In the genomic region with DNA sequence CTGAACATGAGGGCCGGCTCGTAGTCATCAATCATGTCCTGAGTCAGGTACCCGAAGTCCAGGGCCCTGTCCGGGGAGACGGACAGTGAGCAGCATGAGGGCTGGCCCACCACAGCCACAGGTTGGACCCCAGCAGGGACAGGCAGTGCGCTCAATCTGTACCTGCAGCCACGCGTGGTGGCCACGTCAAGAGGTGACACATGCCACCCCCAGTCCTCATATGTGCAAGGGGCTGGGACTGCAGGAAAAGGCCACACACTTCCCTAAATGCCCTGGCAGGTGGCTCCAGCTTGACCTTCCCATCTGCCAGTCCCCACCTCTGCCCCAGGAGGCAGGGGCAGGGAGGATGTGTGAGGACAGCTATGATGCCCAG, we compare ENCODE assay signal across 20 cellular contexts.
DNase-seq lines count a peak whose midpoint lies in the region; ATAC-seq and TF ChIP-seq lines count a peak whose summit lies in the region.
"Had no signal": no experiment of that assay in that cellular context is flagged by ENCODE, and none has a peak within 500 bp of the region (broad histone marks: within the 10 kb centered on the region; RNA-seq: fewer than 3 reads in every experiment).

No MANE protein-coding gene starts in this region.

- no peak for TF ChIP-seq CTCF in osteocyte (IDR thresholded peaks at IDR 0.05)

- H3K9me3 Mint-ChIP-seq in activated T-cell treated with anti-CD3 and anti-CD28 coated beads, Interleukin-2, amount 50 U/mL, for 24 hours, result no peaks in the 10 kb centered on the region
- no peaks in the 10 kb centered on the region for H3K9me3 Mint-ChIP-seq in activated T-cell treated with anti-CD3 and anti-CD28 coated beads, Interleukin-2, amount 50 U/mL, for 4 hours
- H3K9me3 Mint-ChIP-seq in osteocyte (ENCODE audit: unreplicated experiment), result no peaks in the 10 kb centered on the region
- H3K9me3 Mint-ChIP-seq: CD4-positive, CD25-positive, alpha-beta regulatory T cell had no signal

- peak; percentile 19 for DNase-seq in activated T-cell treated with anti-CD3 and anti-CD28 coated beads, Interleukin-2, amount 50 U/mL, for 24 hours
- DNase-seq in activated T-cell treated with anti-CD3 and anti-CD28 coated beads, Interleukin-2, amount 50 U/mL, for 4 hours, result no peak
- peak; percentile 4 for DNase-seq in HEK293T (ENCODE audit: extremely low spot score)
- DNase-seq in ecto neural progenitor cell (ENCODE audit: low spot score), result peak; percentile 35
- peak; percentile 82 for DNase-seq in osteocyte (ENCODE audit: extremely low spot score, unreplicated experiment)
- no peak for DNase-seq in substantia nigra (lab: John Stamatoyannopoulos, UW)
- DNase-seq: Caco-2; CD4-positive, CD25-positive, alpha-beta regulatory T cell; DMS153; EL; HCEC 1CT; KG1; NCI-H1048; NCI-H1436 treated with DMSO at 0.1 percent for 48 hours; NCI-H2029 treated with DMSO at 0.1 percent for 48 hours; NCI-H774; PC-3 had no signal

- ATAC-seq in activated T-cell treated with anti-CD3 and anti-CD28 coated beads, Interleukin-2, amount 50 U/mL, for 4 hours, result no peak
- no peak for ATAC-seq in GM21528 (IDR thresholded peaks at IDR 0.05; ENCODE audit: low FRiP score, unreplicated experiment)
- no peak for ATAC-seq in HG02840 (IDR thresholded peaks at IDR 0.05; ENCODE audit: low FRiP score, unreplicated experiment)
- ATAC-seq: PC-3 had no signal

- no peaks in the 10 kb centered on the region for H3K4me1 Mint-ChIP-seq in activated T-cell treated with anti-CD3 and anti-CD28 coated beads, Interleukin-2, amount 50 U/mL, for 24 hours (ENCODE audit: low read depth)
- H3K4me1 Mint-ChIP-seq in activated T-cell treated with anti-CD3 and anti-CD28 coated beads, Interleukin-2, amount 50 U/mL, for 4 hours (ENCODE audit: low read depth), result no peaks in the 10 kb centered on the region
- H3K4me1 Mint-ChIP-seq in osteocyte (ENCODE audit: unreplicated experiment), result peaks cover 4% of the 10 kb centered on the region

- no peak overlapping the region for H3K27ac ChIP-seq in substantia nigra (ENCODE audit: low read depth, low read length, poor library complexity, severe bottlenecking)
- H3K27ac ChIP-seq: SJSA1 had no signal

- POLR2A ChIA-PET in HEK293T (lab: Yijun Ruan, JAX), result no interaction called here

- H3K36me3 Mint-ChIP-seq in activated T-cell treated with anti-CD3 and anti-CD28 coated beads, Interleukin-2, amount 50 U/mL, for 24 hours (ENCODE audit: low read depth), result peaks cover 11% of the 10 kb centered on the region
- H3K36me3 Mint-ChIP-seq in activated T-cell treated with anti-CD3 and anti-CD28 coated beads, Interleukin-2, amount 50 U/mL, for 4 hours (ENCODE audit: insufficient read depth), result peaks cover 10% of the 10 kb centered on the region
- H3K36me3 Mint-ChIP-seq in osteocyte (ENCODE audit: unreplicated experiment), result no peaks in the 10 kb centered on the region

- no peak overlapping the region for H3K27ac Mint-ChIP-seq in activated T-cell treated with anti-CD3 and anti-CD28 coated beads, Interleukin-2, amount 50 U/mL, for 24 hours
- H3K27ac Mint-ChIP-seq in osteocyte (ENCODE audit: unreplicated experiment), result no peak overlapping the region

- CTCF ChIA-PET in HEK293T (lab: Yijun Ruan, JAX), result no interaction called here

- no peaks in the 10 kb centered on the region for H3K27me3 Mint-ChIP-seq in activated T-cell treated with anti-CD3 and anti-CD28 coated beads, Interleukin-2, amount 50 U/mL, for 24 hours
- H3K27me3 Mint-ChIP-seq in activated T-cell treated with anti-CD3 and anti-CD28 coated beads, Interleukin-2, amount 50 U/mL, for 4 hours (ENCODE audit: low read depth), result no peaks in the 10 kb centered on the region
- no peaks in the 10 kb centered on the region for H3K27me3 Mint-ChIP-seq in osteocyte (ENCODE audit: unreplicated experiment)
- H3K27me3 Mint-ChIP-seq: CD4-positive, CD25-positive, alpha-beta regulatory T cell had no signal

- no peak overlapping the region for H3K4me3 Mint-ChIP-seq in activated T-cell treated with anti-CD3 and anti-CD28 coated beads, Interleukin-2, amount 50 U/mL, for 24 hours
- no peak overlapping the region for H3K4me3 Mint-ChIP-seq in activated T-cell treated with anti-CD3 and anti-CD28 coated beads, Interleukin-2, amount 50 U/mL, for 4 hours
- H3K4me3 Mint-ChIP-seq in osteocyte (ENCODE audit: unreplicated experiment), result no peak overlapping the region
- H3K4me3 Mint-ChIP-seq: CD4-positive, CD25-positive, alpha-beta regulatory T cell had no signal

TF ChIP-seq in HEK293T, 16 proteins besides CTCF, POLR2A, EP300 and RAD21:
- no peak for TF ChIP-seq FOXK2 (IDR thresholded peaks at IDR 0.05)
- no peak for TF ChIP-seq FOXA1 (IDR thresholded peaks at IDR 0.05)
- TF ChIP-seq LEF1 (IDR thresholded peaks at IDR 0.05; ENCODE audit: borderline replicate concordance), result no peak
- no peak for TF ChIP-seq HDGF (IDR thresholded peaks at IDR 0.05; ENCODE audit: borderline replicate concordance)
- TF ChIP-seq ZNF384 (IDR thresholded peaks at IDR 0.05), result no peak
- TF ChIP-seq PKNOX1 (IDR thresholded peaks at IDR 0.05), result no peak
- no peak for TF ChIP-seq SP1 (IDR thresholded peaks at IDR 0.05)
- no peak for TF ChIP-seq ELF4 (IDR thresholded peaks at IDR 0.05)
- TF ChIP-seq CTBP1 (IDR thresholded peaks at IDR 0.05; ENCODE audit: borderline replicate concordance), result no peak
- no peak for TF ChIP-seq ARNT (IDR thresholded peaks at IDR 0.05)
- TF ChIP-seq FOXM1 (IDR thresholded peaks at IDR 0.05; ENCODE audit: borderline replicate concordance), result no peak
- TF ChIP-seq SUZ12 (IDR thresholded peaks at IDR 0.05), result no peak
- TF ChIP-seq TARDBP (IDR thresholded peaks at IDR 0.05), result no peak
- no peak for TF ChIP-seq L3MBTL2 (conservative IDR thresholded peaks at IDR 0.05)
- TF ChIP-seq NFRKB (IDR thresholded peaks at IDR 0.05), result no peak
- no peak for TF ChIP-seq BHLHE40 (IDR thresholded peaks at IDR 0.05; ENCODE audit: borderline replicate concordance)
TF ChIP-seq in HEK293T: peak in this region for 0.

Comparison
In these comparisons a context has a peak if more than half of its experiments do, and no peak if none do; other contexts are left out.
1. DNase-seq: peak in activated T-cell treated with anti-CD3 and anti-CD28 coated beads, Interleukin-2, amount 50 U/mL, for 24 hours (single experiment), HEK293T (single experiment), ecto neural progenitor cell (single experiment) and osteocyte (single experiment); none in activated T-cell treated with anti-CD3 and anti-CD28 coated beads, Interleukin-2, amount 50 U/mL, for 4 hours (single experiment) and substantia nigra (0 of 49).